Comparison of ENCODE assay signal across 8 cellular contexts in genomic region chr4:168318266-168318895, GRCh38. TPM values are rescaled to one million over a fixed set of nuclear protein-coding genes. Genes with fewer than 3 reads are reported as not detected.
DNase-seq lines count a peak whose midpoint lies in the region; ATAC-seq and TF ChIP-seq lines count a peak whose summit lies in the region.

TSS of gene DDX60 (minus strand) at chr4:168318752. CDS start at chr4:168311259, 7,493 bp downstream.

- H3K27me3 ChIP-seq in HAP-1 (ENCODE audit: low read depth), result no peaks in the 10 kb centered on the region
- no peaks in the 10 kb centered on the region for H3K27me3 ChIP-seq in psoas muscle (ENCODE audit: insufficient read depth in 3 of 3, low read length in 2 of 3)

- H3K4me3 ChIP-seq in GM08714 (ENCODE audit: low read length), result peak within 1 kb of the TSS; percentile 86
- H3K4me3 ChIP-seq in HAP-1, result peak within 1 kb of the TSS; percentile 48
- H3K4me3 ChIP-seq in psoas muscle, result peak within 1 kb of the TSS; percentile 98
- H3K4me3 ChIP-seq in urinary bladder (ENCODE audit: low read depth, low read length), result peak within 1 kb of the TSS; percentile 94

- intact Hi-C loops in left ventricle myocardium superior (cut with micrococcal nuclease), result no loop called here
- intact Hi-C loops in psoas muscle (cut with DNase I), result loop anchor here in 1 of 2 donors (5.0 kb wide), 2 partner anchors 41 to 164 kb away; partner anchors contain the start of gene DDX60L

- H3K27ac ChIP-seq in psoas muscle (peak within 1 kb of the TSS; percentile 88), urinary bladder (ENCODE audit: low read depth) (peak within 1 kb of the TSS; percentile 99)

- H3K36me3 ChIP-seq in HAP-1 (replicated peaks) (no peaks in the 10 kb centered on the region), psoas muscle (ENCODE audit: insufficient read depth in 1 of 2, low read depth in 1 of 2) (no peaks in the 10 kb centered on the region), urinary bladder (ENCODE audit: insufficient read depth) (no peaks in the 10 kb centered on the region)

- peak; percentile 51 for TF ChIP-seq CTCF in psoas muscle (IDR thresholded peaks at IDR 0.05)

- ATAC-seq in left ventricle myocardium superior (peak; percentile 96), psoas muscle (peak; percentile 82 to 95 (median 92))

- H3K9me3 ChIP-seq in HAP-1, result no peaks in the 10 kb centered on the region
- no peaks in the 10 kb centered on the region for H3K9me3 ChIP-seq in psoas muscle

- in situ Hi-C loops in HAP-1 (cut with MboI; ENCODE audit: low sequenced_read_pairs), result no loop called here

- WGBS in psoas muscle, 3 donors, result 1% methylated on average over 38 of the region's 38 CpGs
- under 1% methylated on average over 38 of the region's 38 CpGs for WGBS in urinary bladder

- DNase-seq in HAP-1 (ENCODE audit: low spot score in 2 of 2), result peak; percentile 35 to 68
- peak; percentile 91 for DNase-seq in M059J (ENCODE audit: low read depth)
- DNase-seq in T-helper 1 cell, result peak; percentile 73 to 88 (median 83)
- peak; percentile 76 for DNase-seq in amniotic stem cell (lab: John Stamatoyannopoulos, UW)
- peak; percentile 83 for DNase-seq in left ventricle myocardium superior
- peak; percentile 68 to 76 for DNase-seq in psoas muscle

- H3K4me1 ChIP-seq in HAP-1, result peaks cover 4% of the 10 kb centered on the region; the same call in 1 of the 2 replicates
- peaks cover 6% of the 10 kb centered on the region for H3K4me1 ChIP-seq in psoas muscle
- H3K4me1 ChIP-seq in urinary bladder (ENCODE audit: insufficient read depth), result peaks cover 2% of the 10 kb centered on the region

RNA-seq across cellular contexts. Expression of gene DDX60, which starts in this region (rescaled TPM):
- 37.4 and 43.9 TPM in 2 replicates for total RNA-seq in M059J (2014; rRNA removed; shearing (Covaris generic))
- total RNA-seq in left ventricle myocardium superior (5.6 TPM), psoas muscle (1 to 10 TPM; 1.4 to 3.6 (median 2.7) TPM), urinary bladder (42.3 TPM)
- polyA plus RNA-seq in psoas muscle (1 to 10 TPM; 1.7 to 2.1 (median 1.8) TPM), urinary bladder (8.9 TPM)

Comparison
In these comparisons a context has a peak if more than half of its experiments do, and no peak if none do; other contexts are left out.
1. Peak in every context shown above with its lines: DNase-seq, ATAC-seq, H3K4me3 ChIP-seq and H3K27ac ChIP-seq.
2. H3K4me3 ChIP-seq: peak in every context shown above with its lines; median percentile 98 in psoas muscle; 94 in urinary bladder; 86 in GM08714; 48 in HAP-1.